ENCODE assay signal across 1 cellular context in genomic region chr13:61094865-61095264, GRCh38.
TF ChIP-seq lines count a peak whose summit lies in the region.

No MANE protein-coding gene starts in this region.

TF ChIP-seq in WTC11, 78 proteins besides CTCF, POLR2A, EP300 and RAD21 (continued from another document):
- TF ChIP-seq, protein P1, sequence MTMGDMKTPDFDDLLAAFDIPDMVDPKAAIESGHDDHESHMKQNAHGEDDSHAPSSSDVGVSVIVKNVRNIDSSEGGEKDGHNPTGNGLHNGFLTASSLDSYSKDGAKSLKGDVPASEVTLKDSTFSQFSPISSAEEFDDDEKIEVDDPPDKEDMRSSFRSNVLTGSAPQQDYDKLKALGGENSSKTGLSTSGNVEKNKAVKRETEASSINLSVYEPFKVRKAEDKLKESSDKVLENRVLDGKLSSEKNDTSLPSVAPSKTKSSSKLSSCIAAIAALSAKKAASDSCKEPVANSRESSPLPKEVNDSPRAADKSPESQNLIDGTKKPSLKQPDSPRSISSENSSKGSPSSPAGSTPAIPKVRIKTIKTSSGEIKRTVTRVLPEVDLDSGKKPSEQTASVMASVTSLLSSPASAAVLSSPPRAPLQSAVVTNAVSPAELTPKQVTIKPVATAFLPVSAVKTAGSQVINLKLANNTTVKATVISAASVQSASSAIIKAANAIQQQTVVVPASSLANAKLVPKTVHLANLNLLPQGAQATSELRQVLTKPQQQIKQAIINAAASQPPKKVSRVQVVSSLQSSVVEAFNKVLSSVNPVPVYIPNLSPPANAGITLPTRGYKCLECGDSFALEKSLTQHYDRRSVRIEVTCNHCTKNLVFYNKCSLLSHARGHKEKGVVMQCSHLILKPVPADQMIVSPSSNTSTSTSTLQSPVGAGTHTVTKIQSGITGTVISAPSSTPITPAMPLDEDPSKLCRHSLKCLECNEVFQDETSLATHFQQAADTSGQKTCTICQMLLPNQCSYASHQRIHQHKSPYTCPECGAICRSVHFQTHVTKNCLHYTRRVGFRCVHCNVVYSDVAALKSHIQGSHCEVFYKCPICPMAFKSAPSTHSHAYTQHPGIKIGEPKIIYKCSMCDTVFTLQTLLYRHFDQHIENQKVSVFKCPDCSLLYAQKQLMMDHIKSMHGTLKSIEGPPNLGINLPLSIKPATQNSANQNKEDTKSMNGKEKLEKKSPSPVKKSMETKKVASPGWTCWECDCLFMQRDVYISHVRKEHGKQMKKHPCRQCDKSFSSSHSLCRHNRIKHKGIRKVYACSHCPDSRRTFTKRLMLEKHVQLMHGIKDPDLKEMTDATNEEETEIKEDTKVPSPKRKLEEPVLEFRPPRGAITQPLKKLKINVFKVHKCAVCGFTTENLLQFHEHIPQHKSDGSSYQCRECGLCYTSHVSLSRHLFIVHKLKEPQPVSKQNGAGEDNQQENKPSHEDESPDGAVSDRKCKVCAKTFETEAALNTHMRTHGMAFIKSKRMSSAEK (CRISPR knock-in tag; IDR thresholded peaks at IDR 0.05; ENCODE audit: borderline replicate concordance) = no peak
- no peak for TF ChIP-seq JAZF1 (CRISPR knock-in tag; IDR thresholded peaks at IDR 0.05)
TF ChIP-seq in WTC11: peak in this region for 0.
